8 cellular contexts compared by ENCODE assay signal in the genomic region with DNA sequence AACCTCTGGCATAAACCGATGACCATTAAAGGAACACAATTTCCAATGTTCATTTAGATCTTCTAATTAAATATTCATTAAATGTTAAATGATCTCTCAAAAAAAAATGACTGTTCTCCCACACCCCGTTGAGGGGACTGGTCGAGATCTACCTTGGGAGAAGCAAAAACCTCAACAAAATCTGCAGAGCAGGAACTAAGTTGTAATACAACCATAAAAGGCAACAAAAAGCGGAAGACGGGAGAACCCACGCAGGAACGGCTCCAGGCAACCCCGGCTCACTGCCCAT. TPM values are rescaled to one million over a fixed set of nuclear protein-coding genes. Genes with fewer than 3 reads are reported as not detected.
DNase-seq lines count a peak whose midpoint lies in the region; ATAC-seq and TF ChIP-seq lines count a peak whose summit lies in the region.

No MANE protein-coding gene starts in this region.

- H3K4me3 Mint-ChIP-seq in CD8-positive, alpha-beta memory T cell, result peak overlapping the region; percentile 89 to 99 (median 98)
- peak overlapping the region; percentile 91 for H3K4me3 Mint-ChIP-seq in neural crest cell

- DNase-seq in CD8-positive, alpha-beta memory T cell, result no peak
- peak; percentile 76 for DNase-seq in SKM-1 treated with dmso at 0.1 percent for 144 hours (lab: John Stamatoyannopoulos, UW; ENCODE audit: unreplicated experiment)
- no peak for DNase-seq in esophagus squamous epithelium (lab: John Stamatoyannopoulos, UW)
- DNase-seq in neural crest cell (ENCODE audit: low read depth, low spot score), result no peak
- DNase-seq in activated gamma-delta T cell (lab: John Stamatoyannopoulos, UW), result no peak
- DNase-seq in D341Med (ENCODE audit: low spot score), result no peak

- H3K9me3 ChIP-seq in CD8-positive, alpha-beta memory T cell (ENCODE audit: low read length), result no peaks in the 10 kb centered on the region
- no peaks in the 10 kb centered on the region for H3K9me3 ChIP-seq in esophagus squamous epithelium

- CTCF ChIA-PET in CD8-positive, alpha-beta memory T cell (lab: Charles Lee), result interaction anchor here (1.0 to 2.1 kb wide), 5 partner anchors 9 to 274 kb away, joined by 3 to 14 read pairs (median 3); partner anchors contain the start of genes GPR160, MYNN and SEC62

- peak overlapping the region; percentile 96 for H3K4me3 ChIP-seq in CD8-positive, alpha-beta memory T cell (ENCODE audit: low read length)
- peak overlapping the region; percentile 89 to 94 (median 94) for H3K4me3 ChIP-seq in esophagus squamous epithelium

- 8 to 9% methylated on average over 8 of the region's 8 CpGs for WGBS in esophagus squamous epithelium, 2 donors

- intact Hi-C loops in esophagus squamous epithelium (cut with DNase I), result no loop called here

- H3K4me1 Mint-ChIP-seq in CD8-positive, alpha-beta memory T cell, result peaks cover 32 to 40% (median 34%) of the 10 kb centered on the region in 3 donors
- H3K4me1 Mint-ChIP-seq in neural crest cell, result peaks cover 8% of the 10 kb centered on the region

- peaks cover 19% of the 10 kb centered on the region for H3K4me1 ChIP-seq in CD8-positive, alpha-beta memory T cell (ENCODE audit: insufficient read depth, low read length)
- H3K4me1 ChIP-seq in esophagus squamous epithelium, result peaks cover 0 to 20% (median 6%) of the 10 kb centered on the region in 3 donors

- TF ChIP-seq POLR2A in esophagus squamous epithelium (IDR thresholded peaks at IDR 0.05), result no peak

- peak overlapping the region; percentile 92 for H3K27ac ChIP-seq in CD8-positive, alpha-beta memory T cell (ENCODE audit: low read depth, low read length)
- peak overlapping the region; percentile 98 to 100 (median 99) for H3K27ac ChIP-seq in esophagus squamous epithelium

- peaks cover 0 to 4% (median 0%) of the 10 kb centered on the region in 3 donors for H3K36me3 Mint-ChIP-seq in CD8-positive, alpha-beta memory T cell
- H3K36me3 Mint-ChIP-seq in neural crest cell (ENCODE audit: low read depth), result peaks cover 14% of the 10 kb centered on the region

- no peaks in the 10 kb centered on the region for H3K27me3 ChIP-seq in CD8-positive, alpha-beta memory T cell (ENCODE audit: insufficient read depth, low read length, poor library complexity, severe bottlenecking)
- no peaks in the 10 kb centered on the region for H3K27me3 ChIP-seq in esophagus squamous epithelium

- H3K27ac Mint-ChIP-seq in CD8-positive, alpha-beta memory T cell, result peak overlapping the region; percentile 89 to 99 (median 98)
- peak overlapping the region; percentile 60 for H3K27ac Mint-ChIP-seq in neural crest cell (ENCODE audit: unreplicated experiment)

- H3K9me3 Mint-ChIP-seq in CD8-positive, alpha-beta memory T cell, result peaks cover 0 to 13% (median 0%) of the 10 kb centered on the region in 5 donors
- peaks cover 17% of the 10 kb centered on the region for H3K9me3 Mint-ChIP-seq in neural crest cell

- ATAC-seq in GM19455 (IDR thresholded peaks at IDR 0.05; ENCODE audit: unreplicated experiment), result peak; percentile 47
- peak; percentile 37 for ATAC-seq in HG03460 (IDR thresholded peaks at IDR 0.05; ENCODE audit: unreplicated experiment)

- H3K27me3 Mint-ChIP-seq in CD8-positive, alpha-beta memory T cell, result no peaks in the 10 kb centered on the region
- H3K27me3 Mint-ChIP-seq in neural crest cell (ENCODE audit: low read depth), result peaks cover 19% of the 10 kb centered on the region

- no peak for TF ChIP-seq CTCF in esophagus squamous epithelium (IDR thresholded peaks at IDR 0.05)
- TF ChIP-seq CTCF in neural crest cell (conservative IDR thresholded peaks at IDR 0.05), result no peak

- POLR2A ChIA-PET in CD8-positive, alpha-beta memory T cell (lab: Charles Lee), result interaction anchor here (0.5 to 2.7 kb wide), 7 partner anchors 9 to 1106 kb away, joined by 3 to 31 read pairs (median 5); partner anchors contain the start of genes MYNN, RPL22L1, SEC62 and SKIL

- no peaks in the 10 kb centered on the region for H3K36me3 ChIP-seq in CD8-positive, alpha-beta memory T cell (ENCODE audit: insufficient read depth, low read length)
- no peaks in the 10 kb centered on the region for H3K36me3 ChIP-seq in esophagus squamous epithelium

RNA-seq across cellular contexts. Expression of gene TERC, which starts 0.8 kb away (rescaled TPM):
- total RNA-seq in CD8-positive, alpha-beta memory T cell, result 10 to 100 TPM; 13.7 to 15.5 TPM
- polyA plus RNA-seq in CD8-positive, alpha-beta memory T cell, result 0.72 TPM
- total RNA-seq in esophagus squamous epithelium (100 to 1,000 TPM; 120 to 221 (median 166) TPM), neural crest cell (16.2 and 19.5 TPM in 2 replicates)

RNA-seq across cellular contexts. Expression of gene ACTRT3, which starts 5.3 kb away (rescaled TPM):
- 1 to 10 TPM; 2.5 to 2.6 TPM for total RNA-seq in CD8-positive, alpha-beta memory T cell
- 0.20 TPM for polyA plus RNA-seq in CD8-positive, alpha-beta memory T cell
- total RNA-seq in esophagus squamous epithelium, result 1 to 10 TPM in 3 of 4 donors, under 1 TPM in 1; 0.45 to 3.1 (median 2.0) TPM
- 1.5 TPM in 2 replicates for total RNA-seq in neural crest cell

RNA-seq across cellular contexts. Expression of gene MYNN, which starts 9.1 kb away (rescaled TPM):
- total RNA-seq in CD8-positive, alpha-beta memory T cell, result 10 to 100 TPM; 18.3 to 19.2 TPM
- 16.5 TPM for polyA plus RNA-seq in CD8-positive, alpha-beta memory T cell
- total RNA-seq in esophagus squamous epithelium, result 10 to 100 TPM in 3 of 4 donors, 1 to 10 TPM in 1; 6.5 to 19.1 (median 12.4) TPM
- total RNA-seq in neural crest cell, result 15.0 and 15.7 TPM in 2 replicates

RNA-seq across cellular contexts. Expression of gene LRRIQ4, which starts 48.6 kb away (rescaled TPM):
- under 1 TPM; 0.15 to 0.20 TPM for total RNA-seq in CD8-positive, alpha-beta memory T cell
- not detected for polyA plus RNA-seq in CD8-positive, alpha-beta memory T cell
- total RNA-seq in esophagus squamous epithelium (not detected), neural crest cell (0.12 and 0.16 TPM in 2 replicates)

RNA-seq across cellular contexts. Expression of gene LRRC34, which starts 48.6 kb away (rescaled TPM):
- 1 to 10 TPM; 2.4 to 2.5 TPM for total RNA-seq in CD8-positive, alpha-beta memory T cell
- polyA plus RNA-seq in CD8-positive, alpha-beta memory T cell, result 0.33 TPM
- total RNA-seq in esophagus squamous epithelium (1 to 10 TPM in 1 of 4 donors, under 1 TPM in 1, not detected in 2; 0.35 to 1.3 TPM), neural crest cell (8.6 and 10.1 TPM in 2 replicates)
